ENCODE assay signal across 11 cellular contexts in genomic region chr9:94649100-94649855, GRCh38. TPM values are rescaled to one million over a fixed set of nuclear protein-coding genes. Genes with fewer than 3 reads are reported as not detected.
DNase-seq lines count a peak whose midpoint lies in the region; ATAC-seq, FAIRE-seq and TF ChIP-seq lines count a peak whose summit lies in the region.
"Had no signal": no experiment of that assay in that cellular context is flagged by ENCODE, and none has a peak within 500 bp of the region (broad histone marks: within the 10 kb centered on the region; RNA-seq: fewer than 3 reads in every experiment).

No MANE protein-coding gene starts in this region.

- no peaks in the 10 kb centered on the region for H3K79me1 ChIP-seq in neuronal stem cell (ENCODE audit: low read depth, low read length)

- no peak for FAIRE-seq in bronchial epithelial cell (lab: Jason Lieb, UNC)

- no peak overlapping the region for H2AK5ac ChIP-seq in neuronal stem cell (ENCODE audit: low read depth, low read length)

- no peak overlapping the region for H2BK15ac ChIP-seq in neuronal stem cell (ENCODE audit: low read length)

- no peak for TF ChIP-seq POLR2A in thyroid gland (IDR thresholded peaks at IDR 0.05)

- H2BK120ac ChIP-seq in neuronal stem cell (ENCODE audit: low read depth, low read length): no peak overlapping the region

- no peak overlapping the region for H4K91ac ChIP-seq in neuronal stem cell (ENCODE audit: low read depth, low read length, poor library complexity)

- H3K27me3 ChIP-seq in bronchial epithelial cell (ENCODE audit: control insufficient read depth, insufficient read depth, low read length) (no peaks in the 10 kb centered on the region), neuronal stem cell (ENCODE audit: control insufficient read depth in 3 of 3, insufficient read depth in 3 of 3, low read depth in 1 of 3, low read length in 3 of 3) (peaks cover 0 to 11% (median 7%) of the 10 kb centered on the region in 3 experiments), thyroid gland (no peaks in the 10 kb centered on the region)

- peak overlapping the region; percentile 87 for H2AFZ ChIP-seq in neuronal stem cell (ENCODE audit: low read length)

- no peak overlapping the region for H3K4me2 ChIP-seq in neuronal stem cell (ENCODE audit: insufficient read depth, low read length, poor library complexity, severe bottlenecking)

- ATAC-seq in HG03571 (IDR thresholded peaks at IDR 0.05; ENCODE audit: unreplicated experiment): no peak

- no CpG with 5 or more reads among the region's 14 CpGs for WGBS in neuronal stem cell (ENCODE audit: extremely low coverage in 2 of 2, insufficient read length in 2 of 2, insufficient replicate concordance in 1 of 2), 2 donors
- 75 to 88% methylated on average over 11 to 13 of the region's 14 CpGs for WGBS in thyroid gland, 2 donors

- H3K18ac ChIP-seq in neuronal stem cell (ENCODE audit: low read length): no peak overlapping the region

- intact Hi-C loops in thyroid gland (cut with DNase I): no loop called here

- H3K4ac ChIP-seq in neuronal stem cell (ENCODE audit: low read length): no peak overlapping the region

- no peak for TF ChIP-seq CTCF in bronchial epithelial cell (IDR thresholded peaks at IDR 0.05; ENCODE audit: insufficient read depth, low read length, severe bottlenecking)
- no peak for TF ChIP-seq CTCF in thyroid gland (IDR thresholded peaks at IDR 0.05)

- no peak overlapping the region for H2BK5ac ChIP-seq in neuronal stem cell (ENCODE audit: low read length)

- H3K4me3 ChIP-seq in bronchial epithelial cell (ENCODE audit: low read depth, low read length) (no peak overlapping the region), neuronal stem cell (ENCODE audit: low read length in 2 of 2) (no peak overlapping the region), thyroid gland (replicated peaks in 1 of 3) (no peak overlapping the region)

- no peak overlapping the region for H2BK12ac ChIP-seq in neuronal stem cell (ENCODE audit: low read length)

- H3K14ac ChIP-seq in neuronal stem cell (ENCODE audit: low read length): no peak overlapping the region

- H3K36me3 ChIP-seq in bronchial epithelial cell (ENCODE audit: control insufficient read depth, insufficient read depth, low read length) (no peaks in the 10 kb centered on the region), neuronal stem cell (replicated peaks in 1 of 2; ENCODE audit: control insufficient read depth in 2 of 2, insufficient read depth in 2 of 2, low read length in 2 of 2) (no peaks in the 10 kb centered on the region), thyroid gland (no peaks in the 10 kb centered on the region)

- DNase-seq in CD1c-positive myeloid dendritic cell (ENCODE audit: extremely low spot score): peak; percentile 89
- DNase-seq in MV-4-11 (lab: John Stamatoyannopoulos, UW): peak; percentile 91
- DNase-seq in bronchial epithelial cell (ENCODE audit: low read depth): peak; percentile 85
- no peak for DNase-seq in neuronal stem cell (ENCODE audit: low spot score)
- no peak for DNase-seq in NCI-H2081 treated with DMSO at 0.1 percent for 48 hours (lab: John Stamatoyannopoulos, UW)
- no peak for DNase-seq in epidermal melanocyte (ENCODE audit: insufficient read length, low spot score)
- DNase-seq in thyroid gland: no peak
- DNase-seq: activated effector memory CD4-positive, alpha-beta T cell treated with anti-CD3 and anti-CD28 coated beads, Interleukin-2, amount 50 U/mL, for 16 hours; DND-41; T-helper 9 cell had no signal

- H3K4me1 ChIP-seq in neuronal stem cell (ENCODE audit: control insufficient read depth in 2 of 2, insufficient read depth in 1 of 2, low read depth in 1 of 2, low read length in 2 of 2) (peaks cover 0 to 4% of the 10 kb centered on the region in 2 donors), thyroid gland (no peaks in the 10 kb centered on the region)

- no peaks in the 10 kb centered on the region for H3K9me3 ChIP-seq in neuronal stem cell (replicated peaks in 1 of 2; ENCODE audit: control insufficient read depth in 2 of 2, insufficient read depth in 1 of 2, low read depth in 1 of 2, low read length in 2 of 2)
- H3K9me3 ChIP-seq in thyroid gland: no peaks in the 10 kb centered on the region

- no peak overlapping the region for H3K23ac ChIP-seq in neuronal stem cell (ENCODE audit: low read depth, low read length, poor library complexity)

- H3K9ac ChIP-seq in neuronal stem cell (ENCODE audit: low read depth, low read length, poor library complexity): no peak overlapping the region

- no peak overlapping the region for H4K8ac ChIP-seq in neuronal stem cell (ENCODE audit: low read depth, low read length)

- H3K27ac ChIP-seq in neuronal stem cell (replicated peaks; ENCODE audit: low read length): no peak overlapping the region
- H3K27ac ChIP-seq in thyroid gland: no peak overlapping the region

RNA-seq across cellular contexts. Expression of gene FBP1, which starts 10.0 kb away (rescaled TPM):
- total RNA-seq in bronchial epithelial cell: 0.13 TPM in 1 of 2 replicates, not detected in the other
- 0.45 TPM for polyA plus RNA-seq in neuronal stem cell (2013, experiment 1 of 2)
- polyA plus RNA-seq in neuronal stem cell (2013, experiment 2 of 2): 0.43 TPM
- 10 to 100 TPM; 20.3 to 31.8 (median 23.1) TPM for total RNA-seq in thyroid gland

RNA-seq across cellular contexts. Expression of gene FBP2, which starts 55.7 kb away (rescaled TPM):
- not detected in 2 replicates for total RNA-seq in bronchial epithelial cell
- polyA plus RNA-seq in neuronal stem cell (2013, experiment 1 of 2): 0.03 TPM
- not detected for polyA plus RNA-seq in neuronal stem cell (2013, experiment 2 of 2)
- not detected for total RNA-seq in thyroid gland

Comparison
In these comparisons a context has a peak if more than half of its experiments do, and no peak if none do; other contexts are left out.
1. DNase-seq: peak in CD1c-positive myeloid dendritic cell (single experiment), MV-4-11 (single experiment) and bronchial epithelial cell (single experiment); none in neuronal stem cell (single experiment), NCI-H2081 treated with DMSO at 0.1 percent for 48 hours (single experiment), epidermal melanocyte (single experiment) and thyroid gland (0 of 2).
2. RNA of gene FBP1, which starts 10.0 kb away (total RNA-seq): 20.3 to 31.8 TPM in thyroid gland; 0.13 TPM in bronchial epithelial cell; every median in the first group is over 10 times any median in the second.